In genomic region chr10:101695404-101695732, GRCh38 we compare ENCODE assay signal across 8 cellular contexts. TPM values are rescaled to one million over a fixed set of nuclear protein-coding genes. Genes with fewer than 3 reads are reported as not detected.
DNase-seq lines count a peak whose midpoint lies in the region; ATAC-seq and TF ChIP-seq lines count a peak whose summit lies in the region.

No MANE protein-coding gene starts in this region.

- H3K36me3 ChIP-seq in heart left ventricle (peaks cover 0 to 7% (median 0%) of the 10 kb centered on the region in 9 donors), thyroid gland (no peaks in the 10 kb centered on the region)

- H3K4me3 ChIP-seq in heart left ventricle (peak overlapping the region; percentile 69 to 93 (median 86)), thyroid gland (replicated peaks in 1 of 3) (peak overlapping the region in 1 of 3 donors; percentile 84)

- TF ChIP-seq CTCF in heart left ventricle (IDR thresholded peaks at IDR 0.05) (no peak), thyroid gland (IDR thresholded peaks at IDR 0.05) (no peak)

- 67 to 71% (median 69%) methylated on average over 8 of the region's 8 CpGs for WGBS in heart left ventricle, 4 donors
- WGBS in thyroid gland, 2 donors = 69 to 87% methylated on average over 5 to 7 of the region's 8 CpGs

- H3K27me3 Mint-ChIP-seq in activated T-helper 2 cell treated with anti-CD3 and anti-CD28 coated beads, Interferon-gamma antibody, Interleukin-2, Interleukin-4, amounts not matched to agents 10 μg/mL and 5 μg/mL and 100 μg/mL, durations not matched to agents 14 hours and 24 hours and 36 hours (ENCODE audit: low read depth) = no peaks in the 10 kb centered on the region

- no peaks in the 10 kb centered on the region for H3K9me3 Mint-ChIP-seq in activated T-helper 2 cell treated with anti-CD3 and anti-CD28 coated beads, Interferon-gamma antibody, Interleukin-2, Interleukin-4, amounts not matched to agents 10 μg/mL and 5 μg/mL and 100 μg/mL, durations not matched to agents 14 hours and 24 hours and 36 hours

- intact Hi-C loops in heart left ventricle (cut with DNase I) = loop anchor here in 1 of 10 donors (10.0 kb wide), 1 partner anchor 91 kb away; no protein-coding TSS in a partner anchor
- intact Hi-C loops in left ventricle myocardium superior (cut with micrococcal nuclease) = no loop called here
- intact Hi-C loops in activated T-helper 2 cell treated with anti-CD3 and anti-CD28 coated beads, Interferon-gamma antibody, Interleukin-2, Interleukin-4, amounts not matched to agents 10 μg/mL and 5 μg/mL and 100 μg/mL, durations not matched to agents 14 hours and 24 hours and 36 hours (cut with micrococcal nuclease) = loop anchor here (10.0 kb wide), 1 partner anchor 419 kb away; no protein-coding TSS in a partner anchor
- intact Hi-C loops in thyroid gland (cut with DNase I) = no loop called here

- no peak for DNase-seq in heart left ventricle
- DNase-seq in left ventricle myocardium superior = no peak
- DNase-seq in activated T-helper 2 cell treated with anti-CD3 and anti-CD28 coated beads, Interferon-gamma antibody, Interleukin-2, Interleukin-4, amounts not matched to agents 10 μg/mL and 5 μg/mL and 100 μg/mL, durations not matched to agents 14 hours and 24 hours and 36 hours (ENCODE audit: low spot score) = no peak
- peak; percentile 52 for DNase-seq in islet precursor cell
- no peak for DNase-seq in thyroid gland
- DNase-seq in activated gamma-delta T cell (lab: John Stamatoyannopoulos, UW) = no peak
- no peak for DNase-seq in GOT3 (lab: John Stamatoyannopoulos, UW)

- H3K4me1 ChIP-seq in heart left ventricle (peaks cover 0 to 41% (median 31%) of the 10 kb centered on the region in 12 donors), thyroid gland (peaks cover 30 to 31% of the 10 kb centered on the region in 2 donors)

- no peaks in the 10 kb centered on the region for H3K27me3 ChIP-seq in heart left ventricle
- no peaks in the 10 kb centered on the region for H3K27me3 ChIP-seq in thyroid gland

- H3K36me3 Mint-ChIP-seq in activated T-helper 2 cell treated with anti-CD3 and anti-CD28 coated beads, Interferon-gamma antibody, Interleukin-2, Interleukin-4, amounts not matched to agents 10 μg/mL and 5 μg/mL and 100 μg/mL, durations not matched to agents 14 hours and 24 hours and 36 hours (ENCODE audit: low read depth) = peaks cover 14% of the 10 kb centered on the region

- TF ChIP-seq POLR2A in heart left ventricle (IDR thresholded peaks at IDR 0.05) (no peak), thyroid gland (IDR thresholded peaks at IDR 0.05) (no peak)

- H3K9me3 ChIP-seq in heart left ventricle = no peaks in the 10 kb centered on the region
- H3K9me3 ChIP-seq in thyroid gland = no peaks in the 10 kb centered on the region

- peaks cover 15% of the 10 kb centered on the region for H3K4me1 Mint-ChIP-seq in activated T-helper 2 cell treated with anti-CD3 and anti-CD28 coated beads, Interferon-gamma antibody, Interleukin-2, Interleukin-4, amounts not matched to agents 10 μg/mL and 5 μg/mL and 100 μg/mL, durations not matched to agents 14 hours and 24 hours and 36 hours (ENCODE audit: low read depth)

- no peak for ATAC-seq in heart left ventricle
- ATAC-seq in left ventricle myocardium superior = no peak
- ATAC-seq in GM19463 (IDR thresholded peaks at IDR 0.05; ENCODE audit: unreplicated experiment) = no peak

- H3K4me3 Mint-ChIP-seq in activated T-helper 2 cell treated with anti-CD3 and anti-CD28 coated beads, Interferon-gamma antibody, Interleukin-2, Interleukin-4, amounts not matched to agents 10 μg/mL and 5 μg/mL and 100 μg/mL, durations not matched to agents 14 hours and 24 hours and 36 hours (ENCODE audit: low read depth) = peak overlapping the region; percentile 77

- peak overlapping the region; percentile 84 for H3K27ac Mint-ChIP-seq in activated T-helper 2 cell treated with anti-CD3 and anti-CD28 coated beads, Interferon-gamma antibody, Interleukin-2, Interleukin-4, amounts not matched to agents 10 μg/mL and 5 μg/mL and 100 μg/mL, durations not matched to agents 14 hours and 24 hours and 36 hours

- H3K27ac ChIP-seq in heart left ventricle = peak overlapping the region; percentile 92 to 99 (median 96)
- H3K27ac ChIP-seq in thyroid gland = peak overlapping the region in 2 of 3 donors; percentile 97 to 99

RNA-seq across cellular contexts. Expression of gene FBXW4, which starts 0.4 kb away (rescaled TPM):
- total RNA-seq in heart left ventricle (100 to 1,000 TPM in 1 of 9 donors, 10 to 100 TPM in 8; 69.7 to 116 (median 80.9) TPM), left ventricle myocardium superior (106 TPM), thyroid gland (10 to 100 TPM; 59.5 to 94.2 (median 72.2) TPM)
- polyA plus RNA-seq in heart left ventricle = 10 to 100 TPM; 35.8 to 82.9 TPM
- total RNA-seq in activated T-helper 2 cell treated with anti-CD3 and anti-CD28 coated beads, Interferon-gamma antibody, Interleukin-2, Interleukin-4, amounts not matched to agents 10 μg/mL and 5 μg/mL and 100 μg/mL, durations not matched to agents 14 hours and 24 hours and 36 hours = 35.8 and 37.7 TPM in 2 replicates
